8 cellular contexts compared by ENCODE assay signal in genomic region chr5:176533894-176534611, GRCh38. TPM values are rescaled to one million over a fixed set of nuclear protein-coding genes. Genes with fewer than 3 reads are reported as not detected.
DNase-seq lines count a peak whose midpoint lies in the region; ATAC-seq, FAIRE-seq and TF ChIP-seq lines count a peak whose summit lies in the region.

No MANE protein-coding gene starts in this region.

- H3K4me2 ChIP-seq in neural progenitor cell = peak overlapping the region; percentile 91

- peak; percentile 55 for DNase-seq in NK-92 treated with Interleukin-12 subunit alpha and Interleukin-12 subunit beta, amount 100 ng/mL, for 24 hours (lab: John Stamatoyannopoulos, UW)
- no peak for DNase-seq in NK-92 (lab: John Stamatoyannopoulos, UW; ENCODE audit: unreplicated experiment)
- peak; percentile 30 for DNase-seq in T-helper 22 cell (ENCODE audit: low read depth)
- peak; percentile 52 to 53 for DNase-seq in dermis microvascular lymphatic vessel endothelial cell (ENCODE audit: low read depth in 2 of 2)
- DNase-seq in neural progenitor cell (ENCODE audit: low spot score) = no peak
- no peak for DNase-seq in frontal cortex (ENCODE audit: low spot score in 2 of 2)
- no peak for DNase-seq in NCI-H1092 treated with DMSO at 0.1 percent for 48 hours (lab: John Stamatoyannopoulos, UW)

- H3F3A ChIP-seq in neural progenitor cell (ENCODE audit: low read depth) = peaks cover 14% of the 10 kb centered on the region

- H3K27ac ChIP-seq in neural progenitor cell = no peak overlapping the region

- no peaks in the 10 kb centered on the region for H3K27me3 ChIP-seq in neural progenitor cell

- H3K4me3 Mint-ChIP-seq in neural progenitor cell = peak overlapping the region; percentile 99

- H3K4me3 ChIP-seq in neural progenitor cell = no peak overlapping the region

- peaks cover 62% of the 10 kb centered on the region for H3K79me2 ChIP-seq in neural progenitor cell (ENCODE audit: low read depth)

- no peaks in the 10 kb centered on the region for H3K9me3 ChIP-seq in neural progenitor cell (ENCODE audit: low read depth)

- peaks cover 6% of the 10 kb centered on the region for H3K36me3 Mint-ChIP-seq in neural progenitor cell

- no peak overlapping the region for H3K9ac ChIP-seq in neural progenitor cell

- ATAC-seq in activated CD4-positive, CD25-positive, alpha-beta regulatory T cell treated with anti-CD3 and anti-CD28 coated beads, Interleukin-2, amount 50 U/mL, for 24 hours = no peak

- no peaks in the 10 kb centered on the region for H3K36me3 ChIP-seq in neural progenitor cell

- peaks cover 34% of the 10 kb centered on the region for H3K4me1 Mint-ChIP-seq in neural progenitor cell

- H3K27me3 Mint-ChIP-seq in neural progenitor cell (ENCODE audit: insufficient read depth, low read depth) = peaks cover under 1% of the 10 kb centered on the region

- FAIRE-seq in frontal cortex (lab: Jason Lieb, UNC) = no peak

- peaks cover 15% of the 10 kb centered on the region for H3K4me1 ChIP-seq in neural progenitor cell

- H3K27ac Mint-ChIP-seq in neural progenitor cell = no peak overlapping the region

- peaks cover 57% of the 10 kb centered on the region for H4K20me1 ChIP-seq in neural progenitor cell (ENCODE audit: low read depth)

- H2AFZ ChIP-seq in neural progenitor cell (replicated peaks) = no peak overlapping the region

- TF ChIP-seq CTCF in neural progenitor cell (IDR thresholded peaks at IDR 0.05) = no peak

- no peaks in the 10 kb centered on the region for H3K9me3 Mint-ChIP-seq in neural progenitor cell

RNA-seq across cellular contexts. Expression of gene RNF44, which starts 3.1 kb away (rescaled TPM):
- total RNA-seq in dermis microvascular lymphatic vessel endothelial cell (2.4 and 7.0 TPM in 2 replicates), neural progenitor cell (ENCODE audit: low replicate concordance) (11.7 and 38.7 TPM in 2 replicates), frontal cortex (9.8 TPM)

RNA-seq across cellular contexts. Expression of gene CDHR2, which starts 15.1 kb away (rescaled TPM):
- total RNA-seq in dermis microvascular lymphatic vessel endothelial cell (under 0.01 and 0.25 TPM in 2 replicates), neural progenitor cell (ENCODE audit: low replicate concordance) (not detected in 2 replicates), frontal cortex (under 0.01 TPM)

Comparison
In these comparisons a context has a peak if more than half of its experiments do, and no peak if none do; other contexts are left out.
1. DNase-seq: peak in NK-92 treated with Interleukin-12 subunit alpha and Interleukin-12 subunit beta, amount 100 ng/mL, for 24 hours (single experiment), T-helper 22 cell (single experiment) and dermis microvascular lymphatic vessel endothelial cell (2 of 2); none in NK-92 (single experiment), neural progenitor cell (single experiment), frontal cortex (0 of 2) and NCI-H1092 treated with DMSO at 0.1 percent for 48 hours (single experiment).